In the genomic region with DNA sequence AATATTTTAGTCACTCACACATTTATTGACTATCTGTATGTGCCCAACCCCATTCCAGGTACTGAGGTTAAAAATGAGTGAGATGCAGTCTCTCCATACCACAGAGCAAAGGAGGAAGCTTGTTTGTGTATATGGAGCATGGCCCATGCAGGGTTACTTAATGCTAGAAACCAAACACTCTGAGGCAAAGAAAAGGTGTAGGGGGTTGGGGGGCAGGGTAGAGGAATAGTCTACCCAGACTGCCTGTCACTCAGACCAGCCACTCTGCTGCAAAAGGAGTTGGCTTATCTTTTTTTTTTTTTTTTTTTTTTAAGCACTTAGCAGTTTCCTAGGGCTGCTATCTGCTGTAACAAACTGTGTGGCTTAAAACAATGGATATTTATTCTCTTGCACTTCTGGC, we compare ENCODE assay signal across 27 cellular contexts. TPM values are rescaled to one million over a fixed set of nuclear protein-coding genes. Genes with fewer than 3 reads are reported as not detected.
A peak's percentile ranks its signal among the peaks of the same experiment; 100 is the strongest.
DNase-seq lines count a peak whose midpoint lies in the region; ATAC-seq and TF ChIP-seq lines count a peak whose summit lies in the region.
"Had no signal": no experiment of that assay in that cellular context is flagged by ENCODE, and none has a peak within 500 bp of the region (broad histone marks: within the 10 kb centered on the region; RNA-seq: fewer than 3 reads in every experiment).

No MANE protein-coding gene starts in this region.

- H3K4me3 Mint-ChIP-seq in neural crest cell = no peak overlapping the region
- H3K4me3 Mint-ChIP-seq in activated T-helper 2 cell treated with anti-CD3 and anti-CD28 coated beads, Interferon-gamma antibody, Interleukin-2, Interleukin-4, amounts not matched to agents 10 μg/mL and 5 μg/mL and 100 μg/mL, durations not matched to agents 14 hours and 24 hours and 36 hours (ENCODE audit: low read depth) = no peak overlapping the region
- H3K4me3 Mint-ChIP-seq: activated CD4-positive, alpha-beta T cell treated with anti-CD3 and anti-CD28 coated beads for 36 hours; activated CD8-positive, alpha-beta T cell treated with anti-CD3 and anti-CD28 coated beads, Interleukin-2, amount 10 ng/mL, durations not matched to agents 7 days and 5 days; B cell; CD8-positive, alpha-beta T cell; T-helper 17 cell had no signal

- H3K27me3 ChIP-seq in right atrium auricular region (no peaks in the 10 kb centered on the region), hepatocyte (no peaks in the 10 kb centered on the region)
- H3K27me3 ChIP-seq in effector memory CD4-positive, alpha-beta T cell (replicated peaks; ENCODE audit: control insufficient read depth, insufficient read depth, low read length, poor library complexity, severe bottlenecking) = no peaks in the 10 kb centered on the region
- H3K27me3 ChIP-seq: dorsolateral prefrontal cortex, sigmoid colon, testis had no signal

- H2AFZ ChIP-seq in hepatocyte = no peak overlapping the region

- no peak overlapping the region for H3K27ac ChIP-seq in right atrium auricular region
- H3K27ac ChIP-seq in hepatocyte = peak overlapping the region; percentile 34
- no peak overlapping the region for H3K27ac ChIP-seq in effector memory CD4-positive, alpha-beta T cell (ENCODE audit: insufficient read depth, low read length, poor library complexity, severe bottlenecking)
- H3K27ac ChIP-seq: sigmoid colon, SK-N-MC, testis had no signal

- H3K4me2 ChIP-seq in hepatocyte = no peak overlapping the region

- DNase-seq in Right ventricle myocardium superior (no peak), right atrium auricular region (ENCODE audit: low spot score) (no peak), hepatocyte (ENCODE audit: low spot score) (no peak), neural crest cell (ENCODE audit: low read depth, low spot score) (no peak), cerebellar cortex (ENCODE audit: low spot score) (no peak)
- no peak for DNase-seq in effector memory CD4-positive, alpha-beta T cell
- no peak for DNase-seq in activated T-helper 2 cell treated with anti-CD3 and anti-CD28 coated beads, Interferon-gamma antibody, Interleukin-2, Interleukin-4, amounts not matched to agents 10 μg/mL and 5 μg/mL and 100 μg/mL, durations not matched to agents 14 hours and 24 hours and 36 hours (ENCODE audit: low spot score)
- DNase-seq in activated T-cell treated with anti-CD3 and anti-CD28 coated beads, Interleukin-2, amount 50 U/mL, for 48 hours = no peak
- DNase-seq: activated CD4-positive, alpha-beta T cell treated with anti-CD3 and anti-CD28 coated beads for 36 hours; activated CD8-positive, alpha-beta T cell treated with anti-CD3 and anti-CD28 coated beads, Interleukin-2, amount 10 ng/mL, durations not matched to agents 7 days and 5 days; activated effector memory CD4-positive, alpha-beta T cell treated with anti-CD3 and anti-CD28 coated beads, Interleukin-2, amount 50 U/mL, for 16 hours; CD8-positive, alpha-beta T cell; dorsolateral prefrontal cortex; NCI-H1092 treated with DMSO at 0.1 percent for 48 hours; NCI-H187 treated with DMSO at 0.1 percent for 48 hours; NCI-H345; NCI-H774; posterior cingulate gyrus; RPMI8226; sigmoid colon; stimulated activated naive CD4-positive, alpha-beta T cell; T-helper 17 cell; testis had no signal

- TF ChIP-seq CTCF in right atrium auricular region (IDR thresholded peaks at IDR 0.05) (no peak), hepatocyte (IDR thresholded peaks at IDR 0.05; ENCODE audit: poor library complexity) (no peak), neural crest cell (conservative IDR thresholded peaks at IDR 0.05) (no peak)

- no peaks in the 10 kb centered on the region for H3K36me3 Mint-ChIP-seq in neural crest cell (ENCODE audit: low read depth)
- no peaks in the 10 kb centered on the region for H3K36me3 Mint-ChIP-seq in activated T-helper 2 cell treated with anti-CD3 and anti-CD28 coated beads, Interferon-gamma antibody, Interleukin-2, Interleukin-4, amounts not matched to agents 10 μg/mL and 5 μg/mL and 100 μg/mL, durations not matched to agents 14 hours and 24 hours and 36 hours (ENCODE audit: low read depth)
- H3K36me3 Mint-ChIP-seq: CD8-positive, alpha-beta T cell had no signal

- no peaks in the 10 kb centered on the region for H3K9me3 Mint-ChIP-seq in neural crest cell
- H3K9me3 Mint-ChIP-seq in activated T-helper 2 cell treated with anti-CD3 and anti-CD28 coated beads, Interferon-gamma antibody, Interleukin-2, Interleukin-4, amounts not matched to agents 10 μg/mL and 5 μg/mL and 100 μg/mL, durations not matched to agents 14 hours and 24 hours and 36 hours = no peaks in the 10 kb centered on the region
- H3K9me3 Mint-ChIP-seq: CD8-positive, alpha-beta T cell had no signal

- peaks cover 16% of the 10 kb centered on the region for H3K79me2 ChIP-seq in hepatocyte

- no peaks in the 10 kb centered on the region for H3K36me3 ChIP-seq in right atrium auricular region
- no peaks in the 10 kb centered on the region for H3K36me3 ChIP-seq in hepatocyte (replicated peaks; ENCODE audit: insufficient read depth, low read depth)
- H3K36me3 ChIP-seq in effector memory CD4-positive, alpha-beta T cell (ENCODE audit: control insufficient read depth, insufficient read depth, low read length) = no peaks in the 10 kb centered on the region
- H3K36me3 ChIP-seq: sigmoid colon had no signal

- H3K4me3 ChIP-seq in right atrium auricular region = no peak overlapping the region
- H3K4me3 ChIP-seq in hepatocyte = no peak overlapping the region
- H3K4me3 ChIP-seq in effector memory CD4-positive, alpha-beta T cell (ENCODE audit: insufficient read depth, low read depth, low read length, poor library complexity, severe bottlenecking) = no peak overlapping the region
- H3K4me3 ChIP-seq: dorsolateral prefrontal cortex, lung, sigmoid colon, SK-N-MC, testis had no signal

- peak; percentile 24 for ATAC-seq in Right ventricle myocardium superior (ENCODE audit: poor library complexity)
- ATAC-seq: activated CD4-positive, alpha-beta T cell treated with anti-CD3 and anti-CD28 coated beads for 36 hours; activated CD8-positive, alpha-beta T cell treated with anti-CD3 and anti-CD28 coated beads, Interleukin-2, amount 10 ng/mL, durations not matched to agents 7 days and 5 days; CD8-positive, alpha-beta T cell; HCT116; T-helper 17 cell had no signal

- H3K4me1 ChIP-seq in right atrium auricular region (peaks cover 0 to 10% of the 10 kb centered on the region in 2 donors), hepatocyte (ENCODE audit: insufficient read depth) (peaks cover 8% of the 10 kb centered on the region)
- H3K4me1 ChIP-seq in effector memory CD4-positive, alpha-beta T cell (ENCODE audit: control insufficient read depth, insufficient read depth, low read length, poor library complexity, severe bottlenecking) = no peaks in the 10 kb centered on the region

- no peaks in the 10 kb centered on the region for H3K9me3 ChIP-seq in right atrium auricular region
- H3K9me3 ChIP-seq in hepatocyte (ENCODE audit: low read depth) = no peaks in the 10 kb centered on the region
- no peaks in the 10 kb centered on the region for H3K9me3 ChIP-seq in effector memory CD4-positive, alpha-beta T cell (ENCODE audit: control insufficient read depth, low read length)
- H3K9me3 ChIP-seq: sigmoid colon, testis had no signal

- H3K27ac Mint-ChIP-seq in neural crest cell (ENCODE audit: unreplicated experiment) = peak overlapping the region; percentile 16
- no peak overlapping the region for H3K27ac Mint-ChIP-seq in activated T-helper 2 cell treated with anti-CD3 and anti-CD28 coated beads, Interferon-gamma antibody, Interleukin-2, Interleukin-4, amounts not matched to agents 10 μg/mL and 5 μg/mL and 100 μg/mL, durations not matched to agents 14 hours and 24 hours and 36 hours
- H3K27ac Mint-ChIP-seq: activated CD4-positive, alpha-beta T cell treated with anti-CD3 and anti-CD28 coated beads for 36 hours; B cell; CD8-positive, alpha-beta T cell; T-helper 17 cell had no signal

- no peaks in the 10 kb centered on the region for H3K9me2 ChIP-seq in hepatocyte (replicated peaks; ENCODE audit: insufficient read depth)

- H4K20me1 ChIP-seq in hepatocyte (ENCODE audit: insufficient read depth, poor library complexity, severe bottlenecking) = no peaks in the 10 kb centered on the region

- no peaks in the 10 kb centered on the region for H3K27me3 Mint-ChIP-seq in neural crest cell (ENCODE audit: low read depth)
- H3K27me3 Mint-ChIP-seq in activated T-helper 2 cell treated with anti-CD3 and anti-CD28 coated beads, Interferon-gamma antibody, Interleukin-2, Interleukin-4, amounts not matched to agents 10 μg/mL and 5 μg/mL and 100 μg/mL, durations not matched to agents 14 hours and 24 hours and 36 hours (ENCODE audit: low read depth) = no peaks in the 10 kb centered on the region
- H3K27me3 Mint-ChIP-seq: activated CD4-positive, alpha-beta T cell treated with anti-CD3 and anti-CD28 coated beads for 36 hours; B cell; T-helper 17 cell had no signal

- intact Hi-C loops in Right ventricle myocardium superior (cut with DNase I) = no loop called here
- intact Hi-C loops in activated T-helper 2 cell treated with anti-CD3 and anti-CD28 coated beads, Interferon-gamma antibody, Interleukin-2, Interleukin-4, amounts not matched to agents 10 μg/mL and 5 μg/mL and 100 μg/mL, durations not matched to agents 14 hours and 24 hours and 36 hours (cut with micrococcal nuclease) = loop anchor here (10.0 kb wide), 1 partner anchor 302 kb away; no protein-coding TSS in a partner anchor

- H3K4me1 Mint-ChIP-seq in neural crest cell = peaks cover 27% of the 10 kb centered on the region
- H3K4me1 Mint-ChIP-seq in activated T-helper 2 cell treated with anti-CD3 and anti-CD28 coated beads, Interferon-gamma antibody, Interleukin-2, Interleukin-4, amounts not matched to agents 10 μg/mL and 5 μg/mL and 100 μg/mL, durations not matched to agents 14 hours and 24 hours and 36 hours (ENCODE audit: low read depth) = peaks cover 26% of the 10 kb centered on the region
- H3K4me1 Mint-ChIP-seq: B cell had no signal

RNA-seq across cellular contexts. Expression of a gene that starts 19.8 kb away (rescaled TPM):
- total RNA-seq in Right ventricle myocardium superior = 283 TPM
- total RNA-seq in right atrium auricular region = 100 to 1,000 TPM; 171 to 258 TPM
- 76.1 and 88.9 TPM in 2 replicates for total RNA-seq in hepatocyte
- 71.2 and 85.0 TPM in 2 replicates for polyA plus RNA-seq in hepatocyte
- 35.3 and 37.1 TPM in 2 replicates for total RNA-seq in neural crest cell
- 61.8 and 62.0 TPM in 2 replicates for total RNA-seq in activated T-helper 2 cell treated with anti-CD3 and anti-CD28 coated beads, Interferon-gamma antibody, Interleukin-2, Interleukin-4, amounts not matched to agents 10 μg/mL and 5 μg/mL and 100 μg/mL, durations not matched to agents 14 hours and 24 hours and 36 hours
